In genomic region chr1:202122639-202123335, GRCh38 we compare ENCODE assay signal across 1 cellular context.
TF ChIP-seq lines count a peak whose summit lies in the region.

GPR37L1 (plus strand) TSS chr1:202122917; CDS start chr1:202122964, 47 bp downstream.

TF ChIP-seq in HepG2, 621 proteins besides CTCF, POLR2A, EP300 and RAD21 (continued from another document and continues in another):
- TF ChIP-seq POLR2AphosphoS5 (IDR thresholded peaks at IDR 0.05; ENCODE audit: low read depth, low read length), result no peak
- peak; percentile 22 for TF ChIP-seq TAF15 (IDR thresholded peaks at IDR 0.05; ENCODE audit: low read depth, low read length, poor library complexity, severe bottlenecking)
- TF ChIP-seq MTERF4 (CRISPR knock-in tag; IDR thresholded peaks at IDR 0.05), result no peak
- TF ChIP-seq HNRNPL (IDR thresholded peaks at IDR 0.05; ENCODE audit: low read depth, low read length), result 0 out of 2 replicates have a peak, but pooled peaks have one; percentile 73
- TF ChIP-seq ARID5B (CRISPR knock-in tag; IDR thresholded peaks at IDR 0.05), result 0 out of 2 replicates have a peak, but pooled peaks have one; percentile 17
- TF ChIP-seq WIZ (CRISPR knock-in tag; IDR thresholded peaks at IDR 0.05), result no peak
- TF ChIP-seq SP1 (IDR thresholded peaks at IDR 0.05), result no peak
- TF ChIP-seq SP1 (CRISPR knock-in tag; IDR thresholded peaks at IDR 0.05), result 0 out of 2 replicates have a peak, but pooled peaks have one; percentile 39
- TF ChIP-seq ZNF687 (CRISPR knock-in tag; IDR thresholded peaks at IDR 0.05), result peak; percentile 70
- peak; percentile 22 for TF ChIP-seq JARID2 (CRISPR knock-in tag; IDR thresholded peaks at IDR 0.05; ENCODE audit: insufficient replicate concordance)
- TF ChIP-seq ZFP91 (CRISPR knock-in tag; IDR thresholded peaks at IDR 0.05; ENCODE audit: borderline replicate concordance), result peak; percentile 51; the same call in 1 of the 2 replicates
- TF ChIP-seq HNF1A (IDR thresholded peaks at IDR 0.05; ENCODE audit: low read depth), result no peak
- no peak for TF ChIP-seq HNF1A (CRISPR knock-in tag; IDR thresholded peaks at IDR 0.05; ENCODE audit: borderline replicate concordance)
- TF ChIP-seq YY1 (IDR thresholded peaks at IDR 0.05; ENCODE audit: insufficient read depth, insufficient replicate concordance, low read depth, low read length), result no peak
- no peak for TF ChIP-seq ZBTB43 (CRISPR knock-in tag; conservative IDR thresholded peaks at IDR 0.05)
- TF ChIP-seq GATAD2A (CRISPR knock-in tag; IDR thresholded peaks at IDR 0.05), result 0 out of 2 replicates have a peak, but pooled peaks have one; percentile 29
- TF ChIP-seq ZFAT (CRISPR knock-in tag; conservative IDR thresholded peaks at IDR 0.05), result no peak
- TF ChIP-seq KDM5B (CRISPR knock-in tag; IDR thresholded peaks at IDR 0.05; ENCODE audit: borderline replicate concordance), result 0 out of 2 replicates have a peak, but pooled peaks have one; percentile 39
- TF ChIP-seq YEATS4 (CRISPR knock-in tag; IDR thresholded peaks at IDR 0.05; ENCODE audit: borderline replicate concordance), result no peak
- TF ChIP-seq UBTF (CRISPR knock-in tag; IDR thresholded peaks at IDR 0.05), result peak; percentile 85
- TF ChIP-seq ZNF563 (CRISPR knock-in tag; IDR thresholded peaks at IDR 0.05), result 0 out of 2 replicates have a peak, but pooled peaks have one; percentile 40
- no peak for TF ChIP-seq ZNF850 (CRISPR knock-in tag; conservative IDR thresholded peaks at IDR 0.05)
- TF ChIP-seq IRX3 (CRISPR knock-in tag; IDR thresholded peaks at IDR 0.05; ENCODE audit: borderline replicate concordance, low read depth), result no peak
- no peak for TF ChIP-seq HIVEP1 (CRISPR knock-in tag; IDR thresholded peaks at IDR 0.05)
- TF ChIP-seq IRF2 (CRISPR knock-in tag; IDR thresholded peaks at IDR 0.05), result 0 out of 2 replicates have a peak, but pooled peaks have one; percentile 37
- TF ChIP-seq ZNF263 (CRISPR knock-in tag; IDR thresholded peaks at IDR 0.05), result peak; percentile 15; the same call in 1 of the 2 replicates
- TF ChIP-seq HMGXB4 (CRISPR knock-in tag; IDR thresholded peaks at IDR 0.05; ENCODE audit: borderline replicate concordance in 1 of 2, low read depth in 1 of 2), result peak; percentile 50 to 60; a peak in 2 of 4 replicates
- TF ChIP-seq KDM3A (CRISPR knock-in tag; IDR thresholded peaks at IDR 0.05; ENCODE audit: low read depth), result 0 out of 2 replicates have a peak, but pooled peaks have one; percentile 27
- no peak for TF ChIP-seq ATF4 (CRISPR knock-in tag; IDR thresholded peaks at IDR 0.05)
- peak; percentile 51; the same call in 1 of the 2 replicates for TF ChIP-seq ZFY (CRISPR knock-in tag; IDR thresholded peaks at IDR 0.05)
- TF ChIP-seq RBFOX2 (IDR thresholded peaks at IDR 0.05; ENCODE audit: low read depth, low read length), result no peak
- no peak for TF ChIP-seq ZNF766 (CRISPR knock-in tag; IDR thresholded peaks at IDR 0.05; ENCODE audit: borderline replicate concordance)
- no peak for TF ChIP-seq SOX13 (IDR thresholded peaks at IDR 0.05)
- TF ChIP-seq SOX13 (CRISPR knock-in tag; conservative IDR thresholded peaks at IDR 0.05 in 1 of 2, IDR thresholded peaks at IDR 0.05 in 1 of 2), result no peak
